In genomic region chr10:42880255-42880620, GRCh38 we compare ENCODE assay signal across 23 cellular contexts.
DNase-seq lines count a peak whose midpoint lies in the region; ATAC-seq, FAIRE-seq and TF ChIP-seq lines count a peak whose summit lies in the region.
"Had no signal": no experiment of that assay in that cellular context is flagged by ENCODE, and none has a peak within 500 bp of the region (broad histone marks: within the 10 kb centered on the region; RNA-seq: fewer than 3 reads in every experiment).

No MANE protein-coding gene starts in this region.

- no peak overlapping the region for H4K5ac ChIP-seq in H1 (ENCODE audit: insufficient read length, low read depth, low read length)

- intact Hi-C loops in left ventricle myocardium superior (cut with micrococcal nuclease) = no loop called here

- H3F3A ChIP-seq in GM23338 (replicated peaks; ENCODE audit: low read depth) = no peaks in the 10 kb centered on the region

- H3K18ac ChIP-seq in H1 (ENCODE audit: extremely low read depth, low read length) = no peak overlapping the region

- H3K23me2 ChIP-seq in H1 (ENCODE audit: low read depth, low read length) = no peaks in the 10 kb centered on the region

- no peak for ATAC-seq in left ventricle myocardium superior
- ATAC-seq in GM23338 = no peak
- ATAC-seq in upper lobe of left lung (ENCODE audit: low FRiP score in 2 of 2) = no peak
- no peak for ATAC-seq in GM18909 (IDR thresholded peaks at IDR 0.05; ENCODE audit: poor library complexity, unreplicated experiment)
- ATAC-seq in GM21825 (IDR thresholded peaks at IDR 0.05; ENCODE audit: unreplicated experiment) = no peak

- H4K91ac ChIP-seq in H1 (replicated peaks; ENCODE audit: insufficient read length, low read length) = no peak overlapping the region

- no peak overlapping the region; the same call in 1 of the 2 replicates for H2AK5ac ChIP-seq in H1 (ENCODE audit: low read depth, low read length)

- H3K79me2 ChIP-seq in GM23338 (replicated peaks; ENCODE audit: insufficient read depth) (no peaks in the 10 kb centered on the region), H1 (ENCODE audit: control insufficient read depth in 1 of 2, insufficient read depth in 2 of 2, low read length in 2 of 2) (no peaks in the 10 kb centered on the region)

- no peak for FAIRE-seq in H1 (lab: Jason Lieb, UNC)
- FAIRE-seq: A204.1, GM12892, H54 had no signal

- H3K4me1 Mint-ChIP-seq in GM23338 (peaks cover 8% of the 10 kb centered on the region), nephron progenitor cell (peaks cover 8% of the 10 kb centered on the region)
- H3K4me1 Mint-ChIP-seq: B cell; CD4-positive, alpha-beta memory T cell had no signal

- peak overlapping the region; percentile 68; the same call in 1 of the 2 replicates for H4K8ac ChIP-seq in H1 (ENCODE audit: extremely low read depth, insufficient read depth, low read length)

- H3K9me3 Mint-ChIP-seq in GM23338 = peaks cover 13% of the 10 kb centered on the region
- H3K9me3 Mint-ChIP-seq in nephron progenitor cell = peaks cover 28% of the 10 kb centered on the region

- 0 out of 2 replicates have a peak overlapping the region, but pooled peaks have one; percentile 9 for H2BK12ac ChIP-seq in H1 (ENCODE audit: low read depth, low read length)

- H3K9me3 ChIP-seq in right atrium auricular region (peaks cover 0 to 12% of the 10 kb centered on the region in 2 donors), H1 (ENCODE audit: insufficient read depth in 2 of 2, low read depth in 1 of 2, low read length in 1 of 2) (peaks cover 0 to 3% of the 10 kb centered on the region in 2 experiments; a peak in 2 of 4 replicates), upper lobe of left lung (peaks cover 0 to 13% (median 8%) of the 10 kb centered on the region in 4 donors)
- H3K9me3 ChIP-seq: HAP-1 had no signal

- no peak overlapping the region for H3K56ac ChIP-seq in H1 (replicated peaks; ENCODE audit: insufficient read length, low read depth, low read length)

- H3K36me3 Mint-ChIP-seq in GM23338 (ENCODE audit: low read depth) (peaks cover 3% of the 10 kb centered on the region; the same call in 1 of the 3 replicates), nephron progenitor cell (ENCODE audit: low read depth) (no peaks in the 10 kb centered on the region)
- H3K36me3 Mint-ChIP-seq: CD4-positive, alpha-beta memory T cell had no signal

- H2BK120ac ChIP-seq in H1 (replicated peaks; ENCODE audit: low read depth, low read length) = no peak overlapping the region

- H3K79me1 ChIP-seq in H1 (ENCODE audit: low read depth, low read length) = no peaks in the 10 kb centered on the region

- H4K20me1 ChIP-seq in GM23338 (replicated peaks; ENCODE audit: insufficient read depth) = no peaks in the 10 kb centered on the region
- no peaks in the 10 kb centered on the region for H4K20me1 ChIP-seq in H1 (replicated peaks in 1 of 2; ENCODE audit: control insufficient read depth in 1 of 2, insufficient read depth in 2 of 2, low read length in 2 of 2)

- POLR2A ChIA-PET in H1 (lab: Charles Lee; ENCODE audit: partially characterized antibody) = no interaction called here

- H3K27me3 Mint-ChIP-seq in GM23338 (ENCODE audit: insufficient read depth, low read depth, poor library complexity) (peaks cover 7% of the 10 kb centered on the region), nephron progenitor cell (ENCODE audit: low read depth, poor library complexity) (peaks cover 25% of the 10 kb centered on the region)
- H3K27me3 Mint-ChIP-seq: B cell had no signal

- CTCF ChIA-PET in H1 (lab: Charles Lee; ENCODE audit: partially characterized antibody) = interaction anchor here (1.1 kb wide), 1 partner anchor 199 kb away, joined by 4 read pairs; no protein-coding TSS in a partner anchor

- H3K4me3 ChIP-seq in right atrium auricular region (no peak overlapping the region), GM23338 (no peak overlapping the region), H1 (ENCODE audit: extremely low read depth in 1 of 4, insufficient read depth in 2 of 4, low read depth in 3 of 4, low read length in 4 of 4) (no peak overlapping the region), upper lobe of left lung (no peak overlapping the region)
- H3K4me3 ChIP-seq: GM23248, HAP-1 had no signal

- H2BK20ac ChIP-seq in H1 (ENCODE audit: low read length) = no peak overlapping the region

- H3K23ac ChIP-seq in H1 (ENCODE audit: insufficient read length) = no peak overlapping the region

- H3K4ac ChIP-seq in H1 (replicated peaks; ENCODE audit: insufficient read length, low read depth, low read length) = no peak overlapping the region

- H3K27me3 ChIP-seq in right atrium auricular region (no peaks in the 10 kb centered on the region), GM23338 (ENCODE audit: insufficient read depth) (no peaks in the 10 kb centered on the region), H1 (replicated peaks in 1 of 4; ENCODE audit: control insufficient read depth in 3 of 4, extremely low read depth in 1 of 4, insufficient read depth in 3 of 4, low read length in 3 of 4) (no peaks in the 10 kb centered on the region), upper lobe of left lung (no peaks in the 10 kb centered on the region)

- H3K4me3 Mint-ChIP-seq in GM23338 (no peak overlapping the region), nephron progenitor cell (no peak overlapping the region)
- H3K4me3 Mint-ChIP-seq: B cell; CD4-positive, alpha-beta memory T cell; HFFc6 had no signal

- TF ChIP-seq POLR2A in H1 (IDR thresholded peaks at IDR 0.05; ENCODE audit: control extremely low read depth in 1 of 2, low read depth in 2 of 2, low read length in 2 of 2) (no peak), upper lobe of left lung (IDR thresholded peaks at IDR 0.05) (no peak)

- no peaks in the 10 kb centered on the region for H3K36me3 ChIP-seq in right atrium auricular region
- no peaks in the 10 kb centered on the region for H3K36me3 ChIP-seq in GM23338 (ENCODE audit: insufficient read depth)
- no peaks in the 10 kb centered on the region for H3K36me3 ChIP-seq in H1 (ENCODE audit: control insufficient read depth in 2 of 4, insufficient read depth in 4 of 4, low read length in 3 of 4)
- no peaks in the 10 kb centered on the region for H3K36me3 ChIP-seq in upper lobe of left lung
- H3K36me3 ChIP-seq: HAP-1 had no signal

- TF ChIP-seq CTCF in right atrium auricular region (IDR thresholded peaks at IDR 0.05) (no peak), GM23338 (conservative IDR thresholded peaks at IDR 0.05; ENCODE audit: low read depth in 2 of 2) (no peak), H1 (IDR thresholded peaks at IDR 0.05; ENCODE audit: control extremely low read depth in 1 of 3, insufficient read depth in 1 of 3, low read depth in 1 of 3, low read length in 3 of 3) (no peak), upper lobe of left lung (IDR thresholded peaks at IDR 0.05) (no peak), nephron progenitor cell (IDR thresholded peaks at IDR 0.05) (no peak)

- H3K14ac ChIP-seq in H1 (ENCODE audit: insufficient read length) = no peak overlapping the region

- H2BK5ac ChIP-seq in H1 (ENCODE audit: low read depth, low read length) = no peak overlapping the region

- no peak for TF ChIP-seq RAD21 in H1 (IDR thresholded peaks at IDR 0.05 in 1 of 2, conservative IDR thresholded peaks at IDR 0.05 in 1 of 2; ENCODE audit: low read depth in 2 of 2, low read length in 2 of 2)

- DNase-seq in right atrium auricular region (ENCODE audit: low spot score) (peak; percentile 46), left ventricle myocardium superior (no peak), GM23338 (ENCODE audit: low spot score) (no peak), H1 (ENCODE audit: low read depth in 1 of 2, low spot score in 2 of 2) (no peak), upper lobe of left lung (peak; percentile 14 to 51), nephron progenitor cell (no peak)
- DNase-seq: C1 segment of cervical spinal cord; Calu3; CD4-positive, alpha-beta memory T cell; COR-L47; DMS53; DMS79 treated with DMSO at 0.1 percent for 48 hours; GF-D8; GM23248; HFFc6 had no signal

- peak overlapping the region; percentile 52; the same call in 1 of the 2 replicates for H2AFZ ChIP-seq in GM23338
- no peak overlapping the region for H2AFZ ChIP-seq in H1 (ENCODE audit: low read length)
- H2AFZ ChIP-seq: GM23248 had no signal

- TF ChIP-seq EP300 in H1 (IDR thresholded peaks at IDR 0.05; ENCODE audit: borderline replicate concordance in 1 of 2, low read depth in 2 of 2, low read length in 2 of 2) (no peak), upper lobe of left lung (IDR thresholded peaks at IDR 0.05) (no peak)

- H3K4me2 ChIP-seq in GM23338 = no peak overlapping the region
- no peak overlapping the region for H3K4me2 ChIP-seq in H1 (ENCODE audit: insufficient read depth in 1 of 2, low read depth in 2 of 2, low read length in 2 of 2)

- no peak overlapping the region for H3K9ac ChIP-seq in H1 (replicated peaks in 1 of 4; ENCODE audit: extremely low read depth in 1 of 4, low read depth in 3 of 4, low read length in 3 of 4)
- H3K9ac ChIP-seq: GM23248 had no signal

- no peak overlapping the region for H2BK15ac ChIP-seq in H1 (ENCODE audit: low read length)

- H3K9me2 ChIP-seq in GM23338 (ENCODE audit: insufficient read depth) = no peaks in the 10 kb centered on the region

- H3K4me1 ChIP-seq in right atrium auricular region = peaks cover 0 to 7% of the 10 kb centered on the region in 2 donors
- H3K4me1 ChIP-seq in GM23338 (ENCODE audit: insufficient read depth) = no peaks in the 10 kb centered on the region
- H3K4me1 ChIP-seq in H1 (replicated peaks in 1 of 4; ENCODE audit: control insufficient read depth in 3 of 4, insufficient read depth in 4 of 4, low read length in 3 of 4) = no peaks in the 10 kb centered on the region; a peak in 2 of 7 replicates
- H3K4me1 ChIP-seq in upper lobe of left lung = peaks cover 0 to 11% (median under 1%) of the 10 kb centered on the region in 4 donors
- H3K4me1 ChIP-seq: HAP-1 had no signal

- WGBS in H1 (ENCODE audit: extremely low coverage in 1 of 2, insufficient coverage in 1 of 2, insufficient read length in 1 of 2, insufficient replicate concordance in 2 of 2, low coverage in 1 of 2, low lambda C conversion rate in 2 of 2, missing lambda C conversion rate in 1 of 2), 2 experiments = 90% methylated on average over 11 of the region's 16 CpGs; no CpG with 5 or more reads in 1 of the 2 experiments
- 92 to 95% methylated on average over 16 of the region's 16 CpGs for WGBS in upper lobe of left lung, 2 donors

- H3K27ac ChIP-seq in right atrium auricular region (no peak overlapping the region), GM23338 (ENCODE audit: low read depth) (no peak overlapping the region), H1 (ENCODE audit: low read depth, low read length) (no peak overlapping the region), upper lobe of left lung (no peak overlapping the region)
- H3K27ac ChIP-seq: 22Rv1, GM23248 had no signal

- no peak overlapping the region for H3K27ac Mint-ChIP-seq in GM23338
- H3K27ac Mint-ChIP-seq in nephron progenitor cell = no peak overlapping the region
- H3K27ac Mint-ChIP-seq: B cell; CD4-positive, alpha-beta memory T cell; HFFc6 had no signal

TF ChIP-seq in GM23338, 12 proteins besides CTCF, POLR2A, EP300 and RAD21 (continues in another document):
- TF ChIP-seq ZNF114 (CRISPR knock-in tag; IDR thresholded peaks at IDR 0.05) (no peak), JUNB (IDR thresholded peaks at IDR 0.05; ENCODE audit: unreplicated experiment) (no peak), POLR2AphosphoS5 (IDR thresholded peaks at IDR 0.05; ENCODE audit: low read depth) (no peak)

TF ChIP-seq in H1, 55 proteins besides CTCF, POLR2A, EP300 and RAD21 (continues in another document):
- TF ChIP-seq EGR1 (IDR thresholded peaks at IDR 0.05; ENCODE audit: borderline replicate concordance, low read depth, low read length) (no peak), SIX5 (IDR thresholded peaks at IDR 0.05; ENCODE audit: low read depth, low read length) (no peak)

Comparison
In these comparisons a context has a peak if more than half of its experiments do, and no peak if none do; other contexts are left out.
1. DNase-seq: peak in right atrium auricular region (single experiment) and upper lobe of left lung (2 of 2); none in left ventricle myocardium superior (single experiment), GM23338 (single experiment), H1 (0 of 2) and nephron progenitor cell (single experiment).